14 cellular contexts compared by ENCODE assay signal in genomic region chr2:96523659-96524481, GRCh38. TPM values are rescaled to one million over a fixed set of nuclear protein-coding genes. Genes with fewer than 3 reads are reported as not detected.
DNase-seq lines count a peak whose midpoint lies in the region; TF ChIP-seq lines count a peak whose summit lies in the region.
"Had no signal": no experiment of that assay in that cellular context is flagged by ENCODE, and none has a peak within 500 bp of the region (broad histone marks: within the 10 kb centered on the region; RNA-seq: fewer than 3 reads in every experiment).

No MANE protein-coding gene starts in this region.

- H3K9me3 Mint-ChIP-seq in activated naive CD8-positive, alpha-beta T cell (ENCODE audit: low read depth), result no peaks in the 10 kb centered on the region
- no peaks in the 10 kb centered on the region for H3K9me3 Mint-ChIP-seq in activated naive CD8-positive, alpha-beta T cell treated with anti-CD3 and anti-CD28 coated beads for 36 hours

- no peak for TF ChIP-seq CTCF in fibroblast of mammary gland (conservative IDR thresholded peaks at IDR 0.05; ENCODE audit: control insufficient read depth, insufficient read depth, low read depth, low read length)

- peak overlapping the region; percentile 23 for H3K4me3 Mint-ChIP-seq in activated naive CD8-positive, alpha-beta T cell
- no peak overlapping the region for H3K4me3 Mint-ChIP-seq in activated naive CD8-positive, alpha-beta T cell treated with anti-CD3 and anti-CD28 coated beads for 36 hours
- H3K4me3 Mint-ChIP-seq: B cell had no signal

- H3K4me3 ChIP-seq in fibroblast of mammary gland (ENCODE audit: control insufficient read depth, low read depth, low read length), result no peak overlapping the region

- H3K27ac Mint-ChIP-seq in activated naive CD8-positive, alpha-beta T cell, result peak overlapping the region; percentile 34
- H3K27ac Mint-ChIP-seq in activated naive CD8-positive, alpha-beta T cell treated with anti-CD3 and anti-CD28 coated beads for 36 hours, result no peak overlapping the region
- H3K27ac Mint-ChIP-seq: B cell had no signal

- DNase-seq in activated naive CD8-positive, alpha-beta T cell treated with anti-CD3 and anti-CD28 coated beads for 36 hours, result no peak
- peak; percentile 84 for DNase-seq in RPMI7951 (ENCODE audit: low read depth)
- DNase-seq in fibroblast of mammary gland (ENCODE audit: low read depth), result peak; percentile 89
- no peak for DNase-seq in C1 segment of cervical spinal cord (lab: John Stamatoyannopoulos, UW)
- DNase-seq in NCI-H1105 (lab: John Stamatoyannopoulos, UW), result no peak
- DNase-seq in NCI-H226, result no peak
- no peak for DNase-seq in activated gamma-delta T cell (lab: John Stamatoyannopoulos, UW)
- DNase-seq: GOT3; MV-4-11; stimulated activated CD8-positive, alpha-beta memory T cell treated with anti-CD3 and anti-CD28 coated beads, Interleukin-4, amount 100 ng/mL, for 48 hours had no signal

- peaks cover 29% of the 10 kb centered on the region for H3K4me1 Mint-ChIP-seq in activated naive CD8-positive, alpha-beta T cell (ENCODE audit: low read depth)
- H3K4me1 Mint-ChIP-seq in activated naive CD8-positive, alpha-beta T cell treated with anti-CD3 and anti-CD28 coated beads for 36 hours, result peaks cover 33% of the 10 kb centered on the region

- no peaks in the 10 kb centered on the region for H3K36me3 Mint-ChIP-seq in activated naive CD8-positive, alpha-beta T cell
- H3K36me3 Mint-ChIP-seq in activated naive CD8-positive, alpha-beta T cell treated with anti-CD3 and anti-CD28 coated beads for 36 hours, result no peaks in the 10 kb centered on the region

- no peaks in the 10 kb centered on the region for H3K27me3 Mint-ChIP-seq in activated naive CD8-positive, alpha-beta T cell
- peaks cover 3% of the 10 kb centered on the region for H3K27me3 Mint-ChIP-seq in activated naive CD8-positive, alpha-beta T cell treated with anti-CD3 and anti-CD28 coated beads for 36 hours

RNA-seq across cellular contexts. Expression of gene ARID5A, which starts 12.7 kb away (rescaled TPM):
- total RNA-seq in activated naive CD8-positive, alpha-beta T cell treated with anti-CD3 and anti-CD28 coated beads for 36 hours, result 10 to 100 TPM; 59.5 to 61.7 TPM
- total RNA-seq in RPMI7951 (2014; rRNA removed; shearing (Covaris generic)), result 9.0 and 12.6 TPM in 2 replicates

RNA-seq across cellular contexts. Expression of gene NEURL3, which starts 18.7 kb away (rescaled TPM):
- total RNA-seq in activated naive CD8-positive, alpha-beta T cell treated with anti-CD3 and anti-CD28 coated beads for 36 hours, result under 1 TPM in 1 of 2 experiments, not detected in 1; 0.16 TPM
- 0.48 TPM in 1 of 2 replicates, not detected in the other for total RNA-seq in RPMI7951 (2014; rRNA removed; shearing (Covaris generic))
- total RNA-seq: B cell, endothelial cell of umbilical vein, HT1080 had no signal

Comparison
In these comparisons a context has a peak if more than half of its experiments do, and no peak if none do; other contexts are left out.
1. DNase-seq: peak in RPMI7951 (single experiment) and fibroblast of mammary gland (single experiment); none in activated naive CD8-positive, alpha-beta T cell treated with anti-CD3 and anti-CD28 coated beads for 36 hours (single experiment), C1 segment of cervical spinal cord (0 of 14), NCI-H1105 (single experiment), NCI-H226 (single experiment) and activated gamma-delta T cell (single experiment).